13 cellular contexts compared by ENCODE assay signal in genomic region chr11:63532799-63533475, GRCh38. TPM values are rescaled to one million over a fixed set of nuclear protein-coding genes. Genes with fewer than 3 reads are reported as not detected.
DNase-seq lines count a peak whose midpoint lies in the region; ATAC-seq and TF ChIP-seq lines count a peak whose summit lies in the region.
"Had no signal": no experiment of that assay in that cellular context is flagged by ENCODE, and none has a peak within 500 bp of the region (broad histone marks: within the 10 kb centered on the region; RNA-seq: fewer than 3 reads in every experiment).

No MANE protein-coding gene starts in this region.

- no peaks in the 10 kb centered on the region for H3K9me3 ChIP-seq in CD4-positive, alpha-beta memory T cell (ENCODE audit: control insufficient read depth in 1 of 2, low read length in 2 of 2)
- H3K9me3 ChIP-seq in HUES48 (ENCODE audit: control insufficient read depth, insufficient read depth, low read length): no peaks in the 10 kb centered on the region
- H3K9me3 ChIP-seq: vagina had no signal

- H3K27ac Mint-ChIP-seq in CD4-positive, alpha-beta memory T cell: peak overlapping the region in 5 of 7 donors; percentile 48 to 99 (median 94)
- H3K27ac Mint-ChIP-seq in natural killer cell: peak overlapping the region; percentile 93 to 97

- CTCF ChIA-PET in CD4-positive, alpha-beta memory T cell (lab: Charles Lee; ENCODE audit: partially characterized antibody): interaction anchor here (0.5 to 3.1 kb wide), 7 partner anchors 11 to 103 kb away, joined by 3 to 14 read pairs (median 5); no protein-coding TSS in a partner anchor
- CTCF ChIA-PET in GM10248 (lab: Yijun Ruan, JAX): interaction anchor here (1.1 to 2.0 kb wide), 4 partner anchors 16 to 103 kb away, joined by 3 to 6 read pairs (median 4); no protein-coding TSS in a partner anchor

- ATAC-seq in natural killer cell (no peak), HG03432 (IDR thresholded peaks at IDR 0.05; ENCODE audit: unreplicated experiment) (no peak), GM21825 (IDR thresholded peaks at IDR 0.05; ENCODE audit: unreplicated experiment) (no peak)

- H3K36me3 Mint-ChIP-seq in CD4-positive, alpha-beta memory T cell: peaks cover 0 to 14% of the 10 kb centered on the region in 2 donors
- no peaks in the 10 kb centered on the region for H3K36me3 Mint-ChIP-seq in natural killer cell

- H3K4me1 Mint-ChIP-seq in CD4-positive, alpha-beta memory T cell: peaks cover 59 to 88% (median 75%) of the 10 kb centered on the region in 4 donors
- H3K4me1 Mint-ChIP-seq in natural killer cell: peaks cover 79 to 81% of the 10 kb centered on the region in 2 donors

- H3K4me3 ChIP-seq in CD4-positive, alpha-beta memory T cell (ENCODE audit: low read length in 2 of 2): no peak overlapping the region
- H3K4me3 ChIP-seq in HUES48 (ENCODE audit: low read depth, low read length): peak overlapping the region; percentile 26; the same call in 1 of the 2 replicates
- H3K4me3 ChIP-seq: SK-N-MC, vagina had no signal

- H3K9me3 Mint-ChIP-seq in CD4-positive, alpha-beta memory T cell: no peaks in the 10 kb centered on the region
- H3K9me3 Mint-ChIP-seq in natural killer cell: no peaks in the 10 kb centered on the region

- peak overlapping the region in 7 of 8 donors; percentile 19 to 76 (median 45) for H3K4me3 Mint-ChIP-seq in CD4-positive, alpha-beta memory T cell
- H3K4me3 Mint-ChIP-seq in natural killer cell: peak overlapping the region; percentile 55

- H3K4me1 ChIP-seq in CD4-positive, alpha-beta memory T cell (ENCODE audit: insufficient read depth, low read length): peaks cover 78% of the 10 kb centered on the region
- H3K4me1 ChIP-seq in HUES48 (ENCODE audit: control insufficient read depth, insufficient read depth, low read length): peaks cover 44% of the 10 kb centered on the region

- no peaks in the 10 kb centered on the region for H3K27me3 Mint-ChIP-seq in CD4-positive, alpha-beta memory T cell
- no peaks in the 10 kb centered on the region for H3K27me3 Mint-ChIP-seq in natural killer cell (ENCODE audit: low read depth in 2 of 2)

- no peaks in the 10 kb centered on the region for H3K27me3 ChIP-seq in CD4-positive, alpha-beta memory T cell (ENCODE audit: insufficient read depth, low read length)
- H3K27me3 ChIP-seq in HUES48 (ENCODE audit: control insufficient read depth, insufficient read depth, low read length): no peaks in the 10 kb centered on the region
- H3K27me3 ChIP-seq: vagina had no signal

- no peak overlapping the region; the same call in none of the 2 replicates for H3K9ac ChIP-seq in HUES48 (ENCODE audit: low read depth, low read length)

- TF ChIP-seq CTCF in natural killer cell (IDR thresholded peaks at IDR 0.05) (no peak), GM10248 (IDR thresholded peaks at IDR 0.05; ENCODE audit: control extremely low read depth, extremely low read depth, low read depth, missing control alignments) (no peak)

- intact Hi-C loops in CD4-positive, alpha-beta memory T cell (cut with micrococcal nuclease): no loop called here
- intact Hi-C loops in natural killer cell (cut with micrococcal nuclease): no loop called here

- POLR2A ChIA-PET in CD4-positive, alpha-beta memory T cell (lab: Charles Lee; ENCODE audit: partially characterized antibody): interaction anchor here (0.8 to 8.4 kb wide), 8 partner anchors 11 to 81 kb away, joined by 3 to 101 read pairs (median 6); partner anchors contain the start of gene PLAAT5
- POLR2A ChIA-PET in GM10248 (lab: Yijun Ruan, JAX): interaction anchor here (0.6 kb wide), 1 partner anchor 685 kb away, joined by 3 read pairs; no protein-coding TSS in a partner anchor

- no peak overlapping the region for H3K27ac ChIP-seq in CD4-positive, alpha-beta memory T cell (ENCODE audit: low read depth, low read length)
- peak overlapping the region; percentile 87 for H3K27ac ChIP-seq in HUES48 (ENCODE audit: low read depth, low read length)
- peak overlapping the region; percentile 17 for H3K27ac ChIP-seq in caudate nucleus (ENCODE audit: low read depth, low read length)
- H3K27ac ChIP-seq: SK-N-MC, vagina had no signal

- H3K36me3 ChIP-seq in CD4-positive, alpha-beta memory T cell (ENCODE audit: insufficient read depth, low read length): no peaks in the 10 kb centered on the region
- H3K36me3 ChIP-seq in HUES48 (ENCODE audit: control insufficient read depth, insufficient read depth, low read length): no peaks in the 10 kb centered on the region
- H3K36me3 ChIP-seq: vagina had no signal

- DNase-seq in CD4-positive, alpha-beta memory T cell: no peak
- peak in 3 of 61 donors; percentile 8 to 40 (median 21) for DNase-seq in caudate nucleus (lab: John Stamatoyannopoulos, UW)
- DNase-seq in natural killer cell: no peak
- no peak for DNase-seq in GM10248 (ENCODE audit: extremely low spot score)
- no peak for DNase-seq in GOT3 (lab: John Stamatoyannopoulos, UW)
- DNase-seq: activated CD4-positive, CD25-positive, alpha-beta regulatory T cell treated with anti-CD3 and anti-CD28 coated beads, Interleukin-2, amount 50 U/mL, for 72 hours; AML-193; EL had no signal

RNA-seq across cellular contexts. Expression of gene PLAAT4, which starts 3.7 kb away (rescaled TPM):
- total RNA-seq in CD4-positive, alpha-beta memory T cell: 100 to 1,000 TPM; 152 to 167 TPM
- 100 to 1,000 TPM; 387 to 416 TPM for polyA plus RNA-seq in CD4-positive, alpha-beta memory T cell
- total RNA-seq in natural killer cell: 100 to 1,000 TPM; 204 to 215 (median 210) TPM

RNA-seq across cellular contexts. Expression of gene LGALS12, which starts 27.1 kb away (rescaled TPM):
- not detected for total RNA-seq in CD4-positive, alpha-beta memory T cell
- polyA plus RNA-seq in CD4-positive, alpha-beta memory T cell: not detected
- 1 to 10 TPM in 1 of 3 donors, under 1 TPM in 2; 0.23 to 1.8 (median 0.38) TPM for total RNA-seq in natural killer cell

RNA-seq across cellular contexts. Expression of gene PLAAT2, which starts 30.2 kb away (rescaled TPM):
- not detected for total RNA-seq in CD4-positive, alpha-beta memory T cell
- under 1 TPM in 1 of 2 donors, not detected in 1; 0.48 TPM for polyA plus RNA-seq in CD4-positive, alpha-beta memory T cell
- total RNA-seq in natural killer cell: 1 to 10 TPM; 1.6 to 5.6 (median 4.6) TPM
- total RNA-seq: vagina had no signal

RNA-seq across cellular contexts. Expression of gene PLAAT5, which starts 42.0 kb away (rescaled TPM):
- not detected for total RNA-seq in CD4-positive, alpha-beta memory T cell
- not detected for polyA plus RNA-seq in CD4-positive, alpha-beta memory T cell
- total RNA-seq in natural killer cell: 1 to 10 TPM in 1 of 3 donors, under 1 TPM in 2; 0.59 to 3.0 (median 0.95) TPM
